Comparison of ENCODE assay signal across 20 cellular contexts in genomic region chr17:8503368-8503767, GRCh38.
DNase-seq lines count a peak whose midpoint lies in the region; ATAC-seq and TF ChIP-seq lines count a peak whose summit lies in the region.
"Had no signal": no experiment of that assay in that cellular context is flagged by ENCODE, and none has a peak within 500 bp of the region (broad histone marks: within the 10 kb centered on the region; RNA-seq: fewer than 3 reads in every experiment).

No MANE protein-coding gene starts in this region.

- H3K27ac ChIP-seq in heart left ventricle (peak overlapping the region in 5 of 12 donors; percentile 26 to 83 (median 54)), psoas muscle (no peak overlapping the region)
- H3K27ac ChIP-seq: HL-60, left lung, prostate gland, SK-N-MC had no signal

- no peak overlapping the region for H3K4me3 Mint-ChIP-seq in brain
- H3K4me3 Mint-ChIP-seq: activated naive CD8-positive, alpha-beta T cell treated with anti-CD3 and anti-CD28 coated beads, Interleukin-2, amount 10 ng/mL, durations not matched to agents 7 days and 5 days; stimulated activated naive B cell treated with anti-CD40 and anti-IgM and Interleukin-4, amounts not matched to agents 10 μg/mL and 1 μg/mL and 100 μg/mL, for 72 hours had no signal

- no peak overlapping the region for H3K4me3 ChIP-seq in heart left ventricle
- H3K4me3 ChIP-seq in psoas muscle, result no peak overlapping the region
- no peak overlapping the region for H3K4me3 ChIP-seq in MG63
- H3K4me3 ChIP-seq: left lung, prostate gland, SK-N-MC, smooth muscle cell had no signal

- H3K27me3 Mint-ChIP-seq in brain, result no peaks in the 10 kb centered on the region
- H3K27me3 Mint-ChIP-seq: activated naive CD8-positive, alpha-beta T cell treated with anti-CD3 and anti-CD28 coated beads, Interleukin-2, amount 10 ng/mL, durations not matched to agents 7 days and 5 days; stimulated activated naive B cell treated with anti-CD40 and anti-IgM and Interleukin-4, amounts not matched to agents 10 μg/mL and 1 μg/mL and 100 μg/mL, for 72 hours had no signal

- TF ChIP-seq CTCF in brain (conservative IDR thresholded peaks at IDR 0.05) (no peak), heart left ventricle (IDR thresholded peaks at IDR 0.05) (no peak), psoas muscle (IDR thresholded peaks at IDR 0.05) (no peak)

- DNase-seq in AG20443 (ENCODE audit: low spot score) (peak; percentile 42), heart left ventricle (peak in 4 of 5 donors; percentile 51 to 69 (median 56)), psoas muscle (peak; percentile 46 to 74), KG1 (lab: John Stamatoyannopoulos, UW) (no peak), MG63 (no peak), SKM-1 (lab: John Stamatoyannopoulos, UW; ENCODE audit: unreplicated experiment) (no peak)
- DNase-seq: activated CD8-positive, alpha-beta memory T cell treated with anti-CD3 and anti-CD28 coated beads, Interleukin-2, amount 50 U/mL, for 4 hours; activated effector memory CD4-positive, alpha-beta T cell treated with Interleukin-2 at 50 U/mL for 16 hours; activated naive CD8-positive, alpha-beta T cell treated with anti-CD3 and anti-CD28 coated beads, Interleukin-2, amount 10 ng/mL, durations not matched to agents 7 days and 5 days; cortex of kidney; left lung; NCI-H510A treated with DMSO at 0.1 percent for 48 hours; stimulated activated CD4-positive, alpha-beta T cell treated with anti-CD3 and anti-CD28 coated beads, Interleukin-2, amount 100 ng/mL, for 48 hours; stimulated activated naive B cell treated with anti-CD40 and anti-IgM and Interleukin-4, amounts not matched to agents 10 μg/mL and 1 μg/mL and 100 μg/mL, for 72 hours had no signal

- H3K9me3 Mint-ChIP-seq in brain, result no peaks in the 10 kb centered on the region
- H3K9me3 Mint-ChIP-seq: activated naive CD8-positive, alpha-beta T cell treated with anti-CD3 and anti-CD28 coated beads, Interleukin-2, amount 10 ng/mL, durations not matched to agents 7 days and 5 days; stimulated activated naive B cell treated with anti-CD40 and anti-IgM and Interleukin-4, amounts not matched to agents 10 μg/mL and 1 μg/mL and 100 μg/mL, for 72 hours had no signal

- H3K4me1 ChIP-seq in heart left ventricle, result peaks cover 0 to 17% (median 3%) of the 10 kb centered on the region in 12 donors
- H3K4me1 ChIP-seq in psoas muscle, result no peaks in the 10 kb centered on the region
- H3K4me1 ChIP-seq: left lung, prostate gland had no signal

- H3K4me1 Mint-ChIP-seq in brain, result no peaks in the 10 kb centered on the region
- H3K4me1 Mint-ChIP-seq: stimulated activated naive B cell treated with anti-CD40 and anti-IgM and Interleukin-4, amounts not matched to agents 10 μg/mL and 1 μg/mL and 100 μg/mL, for 72 hours had no signal

- peak overlapping the region; percentile 26 to 77 (median 45) for H3K27ac Mint-ChIP-seq in brain
- H3K27ac Mint-ChIP-seq: activated naive CD8-positive, alpha-beta T cell treated with anti-CD3 and anti-CD28 coated beads, Interleukin-2, amount 10 ng/mL, durations not matched to agents 7 days and 5 days; stimulated activated naive B cell treated with anti-CD40 and anti-IgM and Interleukin-4, amounts not matched to agents 10 μg/mL and 1 μg/mL and 100 μg/mL, for 72 hours had no signal

- TF ChIP-seq POLR2A in heart left ventricle (IDR thresholded peaks at IDR 0.05), result no peak

- intact Hi-C loops in heart left ventricle (cut with DNase I), result no loop called here
- intact Hi-C loops in psoas muscle (cut with DNase I), result no loop called here

- peaks cover 0 to 83% (median 68%) of the 10 kb centered on the region in 9 donors for H3K36me3 ChIP-seq in heart left ventricle
- peaks cover 2 to 24% of the 10 kb centered on the region in 2 donors for H3K36me3 ChIP-seq in psoas muscle (ENCODE audit: insufficient read depth in 1 of 2, low read depth in 1 of 2)
- H3K36me3 ChIP-seq in MG63, result peaks cover 25% of the 10 kb centered on the region

- 39 to 55% (median 42%) methylated on average over 6 of the region's 6 CpGs for WGBS in heart left ventricle, 4 donors
- WGBS in psoas muscle, 3 donors, result 23 to 24% (median 24%) methylated on average over 6 of the region's 6 CpGs

- H3K36me3 Mint-ChIP-seq in brain, result peaks cover 88% of the 10 kb centered on the region
- H3K36me3 Mint-ChIP-seq: activated naive CD8-positive, alpha-beta T cell treated with anti-CD3 and anti-CD28 coated beads, Interleukin-2, amount 10 ng/mL, durations not matched to agents 7 days and 5 days had no signal

- H3K9me3 ChIP-seq in heart left ventricle (no peaks in the 10 kb centered on the region), psoas muscle (no peaks in the 10 kb centered on the region), MG63 (no peaks in the 10 kb centered on the region)
- H3K9me3 ChIP-seq: left lung, prostate gland had no signal

- ATAC-seq in heart left ventricle, result peak; percentile 69 to 91 (median 85)
- peak in 3 of 4 donors; percentile 26 to 72 (median 53) for ATAC-seq in psoas muscle
- no peak for ATAC-seq in HG03378 (IDR thresholded peaks at IDR 0.05; ENCODE audit: unreplicated experiment)
- ATAC-seq: left lung; stimulated activated naive B cell treated with anti-CD40 and anti-IgM and Interleukin-4, amounts not matched to agents 10 μg/mL and 1 μg/mL and 100 μg/mL, for 72 hours had no signal

- H3K27me3 ChIP-seq in heart left ventricle, result no peaks in the 10 kb centered on the region
- no peaks in the 10 kb centered on the region for H3K27me3 ChIP-seq in psoas muscle (ENCODE audit: insufficient read depth in 3 of 3, low read length in 2 of 3)
- H3K27me3 ChIP-seq in MG63, result no peaks in the 10 kb centered on the region
- H3K27me3 ChIP-seq: left lung had no signal

Comparison
In these comparisons a context has a peak if more than half of its experiments do, and no peak if none do; other contexts are left out.
1. DNase-seq: peak in AG20443 (single experiment), heart left ventricle (4 of 5) and psoas muscle (2 of 2); none in KG1 (single experiment), MG63 (single experiment) and SKM-1 (single experiment).